1 cellular context compared by ENCODE assay signal in genomic region chr9:121558423-121558950, GRCh38.
TF ChIP-seq lines count a peak whose summit lies in the region.

No MANE protein-coding gene starts in this region.

TF ChIP-seq in HCT116, 20 proteins besides CTCF, POLR2A, EP300 and RAD21 (continued from another document):
- no peak for TF ChIP-seq REST (IDR thresholded peaks at IDR 0.05; ENCODE audit: low read depth)
- no peak for TF ChIP-seq ZFX (IDR thresholded peaks at IDR 0.05)
- no peak for TF ChIP-seq EGR1 (IDR thresholded peaks at IDR 0.05; ENCODE audit: low read depth)
- no peak for TF ChIP-seq CEBPB (IDR thresholded peaks at IDR 0.05; ENCODE audit: low read depth)
- no peak for TF ChIP-seq CBX3 (IDR thresholded peaks at IDR 0.05; ENCODE audit: low read depth)
- TF ChIP-seq POLR2AphosphoS5 (IDR thresholded peaks at IDR 0.05; ENCODE audit: low read depth, low read length), result no peak
- no peak for TF ChIP-seq EZH2 (IDR thresholded peaks at IDR 0.05)
- TF ChIP-seq SIN3A (IDR thresholded peaks at IDR 0.05; ENCODE audit: low read depth), result no peak
- no peak for TF ChIP-seq ATF3 (IDR thresholded peaks at IDR 0.05)
